ENCODE assay signal across 9 cellular contexts in the genomic region with DNA sequence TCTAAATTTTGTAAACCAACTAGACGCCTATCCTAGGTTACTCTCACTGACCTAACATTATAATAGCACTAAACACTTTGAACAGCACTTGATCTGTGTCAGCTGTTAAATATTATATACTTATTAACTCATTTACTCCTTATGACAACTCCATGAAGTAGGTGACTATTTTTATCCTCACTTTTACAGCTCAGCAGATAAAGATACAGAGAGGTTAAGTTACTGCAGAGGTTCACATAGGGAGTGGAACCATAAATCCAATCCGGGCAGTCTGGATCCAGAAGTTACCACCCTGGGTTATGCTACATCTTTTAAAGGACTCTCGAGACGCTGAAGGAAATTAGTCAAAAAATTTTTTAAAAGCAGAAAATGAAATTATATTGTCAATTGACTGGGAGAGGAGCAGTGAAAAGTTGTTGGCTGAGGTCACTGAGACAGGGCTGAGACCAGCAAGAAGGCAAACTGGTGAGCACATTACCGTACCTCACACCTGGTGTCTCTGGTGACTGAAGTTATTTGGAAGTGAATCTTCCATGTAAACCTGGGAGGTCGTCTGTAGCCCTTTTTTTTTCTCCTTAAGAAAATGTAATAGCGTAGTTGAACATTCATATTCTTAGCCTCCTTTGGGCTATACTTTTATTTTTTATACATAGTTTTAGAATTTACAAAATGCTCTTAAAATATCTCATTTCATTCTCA. TPM values are rescaled to one million over a fixed set of nuclear protein-coding genes. Genes with fewer than 3 reads are reported as not detected.
DNase-seq lines count a peak whose midpoint lies in the region; ATAC-seq, FAIRE-seq and TF ChIP-seq lines count a peak whose summit lies in the region.
"Had no signal": no experiment of that assay in that cellular context is flagged by ENCODE, and none has a peak within 500 bp of the region (broad histone marks: within the 10 kb centered on the region; RNA-seq: fewer than 3 reads in every experiment).

No MANE protein-coding gene starts in this region.

- no peak for ATAC-seq in activated T-cell treated with anti-CD3 and anti-CD28 coated beads, Interleukin-2, amount 50 U/mL, for 72 hours (replicated peaks in 1 of 2)
- ATAC-seq in left lung (peak; percentile 35), HG02973 (IDR thresholded peaks at IDR 0.05; ENCODE audit: unreplicated experiment) (no peak), GM21529 (IDR thresholded peaks at IDR 0.05; ENCODE audit: unreplicated experiment) (no peak)

- H3K36me3 ChIP-seq in astrocyte (ENCODE audit: insufficient read depth, low read length) (no peaks in the 10 kb centered on the region), left lung (no peaks in the 10 kb centered on the region), tibial artery (no peaks in the 10 kb centered on the region)

- H3K27ac ChIP-seq in astrocyte (ENCODE audit: low read depth, low read length) (peak overlapping the region; percentile 69), left lung (peak overlapping the region; percentile 83 to 93), tibial artery (peak overlapping the region; percentile 97 to 100)

- peak overlapping the region; percentile 97 for H3K4me2 ChIP-seq in astrocyte (ENCODE audit: low read length)

- intact Hi-C loops in left lung (cut with DNase I) (no loop called here), tibial artery (cut with DNase I; ENCODE audit: low total_unique reads) (loop anchor here (10.0 kb wide), 1 partner anchor 1518 kb away; the partner anchor contains the start of gene GABARAPL1)

- H3K4me1 ChIP-seq in astrocyte (ENCODE audit: insufficient read depth, low read length) (peaks cover 10% of the 10 kb centered on the region), left lung (peaks cover 12 to 37% of the 10 kb centered on the region in 2 donors), tibial artery (peaks cover 0 to 32% (median 19%) of the 10 kb centered on the region in 4 donors)

- H3K27me3 Mint-ChIP-seq in activated T-cell treated with anti-CD3 and anti-CD28 coated beads, Interleukin-2, amount 50 U/mL, for 72 hours (ENCODE audit: low read depth) = peaks cover 22% of the 10 kb centered on the region
- no peaks in the 10 kb centered on the region for H3K27me3 Mint-ChIP-seq in astrocyte (ENCODE audit: low read depth, unreplicated experiment)

- no peak for FAIRE-seq in astrocyte (lab: Jason Lieb, UNC)
- FAIRE-seq: endometrium had no signal

- H3K27me3 ChIP-seq in astrocyte (ENCODE audit: insufficient read depth, low read length) (no peaks in the 10 kb centered on the region), left lung (peaks cover 0 to 5% of the 10 kb centered on the region in 2 donors), tibial artery (no peaks in the 10 kb centered on the region)

- H3K79me2 ChIP-seq in astrocyte (ENCODE audit: insufficient read depth, low read length) = peaks cover 35% of the 10 kb centered on the region

- TF ChIP-seq CTCF in astrocyte (IDR thresholded peaks at IDR 0.05; ENCODE audit: insufficient read depth, low read depth, low read length) (no peak), left lung (IDR thresholded peaks at IDR 0.05) (no peak), tibial artery (IDR thresholded peaks at IDR 0.05) (no peak)

- H3K4me1 Mint-ChIP-seq in activated T-cell treated with anti-CD3 and anti-CD28 coated beads, Interleukin-2, amount 50 U/mL, for 72 hours (ENCODE audit: low read depth) = peaks cover 24% of the 10 kb centered on the region
- peaks cover 29% of the 10 kb centered on the region for H3K4me1 Mint-ChIP-seq in astrocyte (ENCODE audit: low read depth, unreplicated experiment)

- peak overlapping the region; percentile 94 for H2AFZ ChIP-seq in astrocyte (ENCODE audit: low read depth, low read length)

- H3K9me3 Mint-ChIP-seq in activated T-cell treated with anti-CD3 and anti-CD28 coated beads, Interleukin-2, amount 50 U/mL, for 72 hours = no peaks in the 10 kb centered on the region
- H3K9me3 Mint-ChIP-seq in astrocyte (ENCODE audit: unreplicated experiment) = no peaks in the 10 kb centered on the region

- peak overlapping the region; percentile 98 for H3K9ac ChIP-seq in astrocyte (ENCODE audit: low read length)

- H4K20me1 ChIP-seq in astrocyte (ENCODE audit: insufficient read depth, low read length) = peaks cover 24% of the 10 kb centered on the region

- H3K4me3 ChIP-seq in astrocyte (ENCODE audit: insufficient read depth, low read depth, low read length) = peak overlapping the region; percentile 91
- H3K4me3 ChIP-seq in left lung = peak overlapping the region; percentile 93 to 97
- peak overlapping the region; percentile 69 to 91 for H3K4me3 ChIP-seq in tibial artery

- peak overlapping the region; percentile 52 for H3K27ac Mint-ChIP-seq in activated T-cell treated with anti-CD3 and anti-CD28 coated beads, Interleukin-2, amount 50 U/mL, for 72 hours
- H3K27ac Mint-ChIP-seq in astrocyte (ENCODE audit: unreplicated experiment) = peak overlapping the region; percentile 95

- peaks cover 0 to 2% of the 10 kb centered on the region in 2 donors for H3K36me3 Mint-ChIP-seq in activated T-cell treated with anti-CD3 and anti-CD28 coated beads, Interleukin-2, amount 50 U/mL, for 72 hours (ENCODE audit: insufficient read depth in 2 of 2)
- H3K36me3 Mint-ChIP-seq in astrocyte (ENCODE audit: low read depth, unreplicated experiment) = peaks cover 4% of the 10 kb centered on the region

- no peaks in the 10 kb centered on the region for H3K9me3 ChIP-seq in astrocyte (ENCODE audit: insufficient read depth, low read depth, low read length)
- no peaks in the 10 kb centered on the region for H3K9me3 ChIP-seq in left lung
- H3K9me3 ChIP-seq in tibial artery = no peaks in the 10 kb centered on the region

- no peak for DNase-seq in activated T-cell treated with anti-CD3 and anti-CD28 coated beads, Interleukin-2, amount 50 U/mL, for 72 hours
- no peak for DNase-seq in activated T-cell treated with anti-CD3 and anti-CD28 coated beads for 4 hours
- no peak for DNase-seq in astrocyte (ENCODE audit: low read depth)
- DNase-seq in left lung = no peak
- no peak for DNase-seq in tibial artery
- DNase-seq in SKM-1 (lab: John Stamatoyannopoulos, UW; ENCODE audit: unreplicated experiment) = no peak

- peak overlapping the region; percentile 92 to 97 for H3K4me3 Mint-ChIP-seq in activated T-cell treated with anti-CD3 and anti-CD28 coated beads, Interleukin-2, amount 50 U/mL, for 72 hours
- peak overlapping the region; percentile 92 for H3K4me3 Mint-ChIP-seq in astrocyte (ENCODE audit: unreplicated experiment)

RNA-seq across cellular contexts. Expression of gene RIMKLB, which starts 1.2 kb away (rescaled TPM):
- total RNA-seq in activated T-cell treated with anti-CD3 and anti-CD28 coated beads, Interleukin-2, amount 50 U/mL, for 72 hours = 1 to 10 TPM; 2.5 to 3.1 TPM
- total RNA-seq in astrocyte = 34.1 and 36.6 TPM in 2 replicates
- total RNA-seq in left lung = 10 to 100 TPM; 27.3 to 31.7 TPM

RNA-seq across cellular contexts. Expression of gene MFAP5, which starts 33.9 kb away (rescaled TPM):
- not detected for total RNA-seq in activated T-cell treated with anti-CD3 and anti-CD28 coated beads, Interleukin-2, amount 50 U/mL, for 72 hours
- total RNA-seq in astrocyte (86.4 and 105 TPM in 2 replicates), left lung (10 to 100 TPM in 1 of 2 donors, 1 to 10 TPM in 1; 8.3 to 12.0 TPM)

Comparison
In these comparisons a context has a peak if more than half of its experiments do, and no peak if none do; other contexts are left out.
1. RNA of gene MFAP5, which starts 33.9 kb away (total RNA-seq): 86.4 to 105 TPM in astrocyte and 8.3 to 12.0 TPM in left lung; not detected in activated T-cell treated with anti-CD3 and anti-CD28 coated beads, Interleukin-2, amount 50 U/mL, for 72 hours; every median in the first group is over 4 times any median in the second.
2. Peak in every context shown above with its lines, with median percentiles within 50 percentile points of each other: H3K27ac ChIP-seq and H3K4me3 ChIP-seq.